Comparison of ENCODE assay signal across 15 cellular contexts in the genomic region with DNA sequence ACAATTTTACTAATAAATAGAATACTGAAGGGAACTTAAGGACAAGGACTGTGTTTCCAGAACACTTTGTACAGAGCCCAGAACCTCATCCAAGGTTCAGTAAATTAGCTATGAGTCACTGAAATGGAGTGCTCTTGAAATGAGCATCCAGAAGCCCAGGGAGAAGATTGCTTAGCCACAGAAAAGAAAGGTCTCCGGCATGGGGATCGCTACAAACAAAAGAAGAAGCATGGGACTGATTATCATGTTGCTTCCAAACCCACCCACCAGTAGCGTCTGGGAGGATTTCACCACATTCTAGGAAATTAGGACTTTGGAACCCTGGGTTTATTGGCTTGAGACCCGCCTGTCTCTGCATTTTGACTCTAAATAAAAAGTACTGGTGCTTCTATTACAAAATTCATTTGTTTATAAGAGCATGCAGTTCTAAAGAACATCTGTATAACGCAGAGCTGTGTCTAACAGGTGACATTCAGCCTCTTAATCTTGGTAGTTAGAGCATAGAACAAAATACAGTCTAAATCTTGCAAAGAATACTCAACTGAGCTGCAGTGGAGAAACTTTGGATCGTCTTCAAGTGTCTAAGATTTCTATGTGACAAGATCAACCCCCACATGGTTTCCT. TPM values are rescaled to one million over a fixed set of nuclear protein-coding genes. Genes with fewer than 3 reads are reported as not detected.
DNase-seq lines count a peak whose midpoint lies in the region; ATAC-seq and TF ChIP-seq lines count a peak whose summit lies in the region.
"Had no signal": no experiment of that assay in that cellular context is flagged by ENCODE, and none has a peak within 500 bp of the region (broad histone marks: within the 10 kb centered on the region; RNA-seq: fewer than 3 reads in every experiment).

No MANE protein-coding gene starts in this region.

- DNase-seq in DMS53 (lab: John Stamatoyannopoulos, UW) (peak; percentile 84), amniotic epithelial cell (ENCODE audit: low read depth) (peak; percentile 15), left ventricle myocardium superior (no peak), renal cortical epithelial cell (ENCODE audit: low read depth) (peak; percentile 86), colonic mucosa (no peak)
- no peak for DNase-seq in activated T-cell treated with anti-CD3 and anti-CD28 coated beads, Interleukin-2, amount 50 U/mL, for 24 hours
- DNase-seq: activated CD4-positive, alpha-beta T cell treated with anti-CD3 and anti-CD28 coated beads, Interleukin-2, amount 10 ng/mL, durations not matched to agents 24 days and 14 days; activated naive CD8-positive, alpha-beta T cell treated with anti-CD3 and anti-CD28 coated beads, Interleukin-2, amount 10 ng/mL, durations not matched to agents 7 days and 5 days; activated T-cell treated with anti-CD3 and anti-CD28 coated beads, Interleukin-2, amount 50 U/mL, for 1 hour; BE2C; H7; NCI-H510A; OCI-M1 had no signal

- H3K27me3 ChIP-seq in colonic mucosa: no peaks in the 10 kb centered on the region
- H3K27me3 ChIP-seq: BE2C had no signal

- ATAC-seq in left ventricle myocardium superior: peak; percentile 79
- ATAC-seq in GM21529 (IDR thresholded peaks at IDR 0.05; ENCODE audit: unreplicated experiment): no peak
- no peak for ATAC-seq in GM18511 (IDR thresholded peaks at IDR 0.05; ENCODE audit: unreplicated experiment)

- H3K27me3 Mint-ChIP-seq in activated T-cell treated with anti-CD3 and anti-CD28 coated beads, Interleukin-2, amount 50 U/mL, for 24 hours: no peaks in the 10 kb centered on the region

- H3K4me3 ChIP-seq in colonic mucosa: no peak overlapping the region

- H3K4me1 Mint-ChIP-seq in activated T-cell treated with anti-CD3 and anti-CD28 coated beads, Interleukin-2, amount 50 U/mL, for 24 hours (ENCODE audit: low read depth): peaks cover 7% of the 10 kb centered on the region

- no peak overlapping the region for H3K27ac ChIP-seq in colonic mucosa

- intact Hi-C loops in left ventricle myocardium superior (cut with micrococcal nuclease) (no loop called here), colonic mucosa (cut with DNase I) (no loop called here)

- no peak overlapping the region for H3K27ac Mint-ChIP-seq in activated T-cell treated with anti-CD3 and anti-CD28 coated beads, Interleukin-2, amount 50 U/mL, for 24 hours
- H3K27ac Mint-ChIP-seq: activated CD4-positive, alpha-beta T cell treated with anti-CD3 and anti-CD28 coated beads, Interleukin-2, amount 10 ng/mL, durations not matched to agents 24 days and 14 days; activated naive CD8-positive, alpha-beta T cell treated with anti-CD3 and anti-CD28 coated beads, Interleukin-2, amount 10 ng/mL, durations not matched to agents 7 days and 5 days had no signal

- no peaks in the 10 kb centered on the region for H3K9me3 Mint-ChIP-seq in activated T-cell treated with anti-CD3 and anti-CD28 coated beads, Interleukin-2, amount 50 U/mL, for 24 hours
- H3K9me3 Mint-ChIP-seq: activated naive CD8-positive, alpha-beta T cell treated with anti-CD3 and anti-CD28 coated beads, Interleukin-2, amount 10 ng/mL, durations not matched to agents 7 days and 5 days had no signal

- H3K9ac ChIP-seq in colonic mucosa (ENCODE audit: low read depth in 2 of 2, low read length in 2 of 2): no peak overlapping the region

- no peaks in the 10 kb centered on the region for H3K36me3 Mint-ChIP-seq in activated T-cell treated with anti-CD3 and anti-CD28 coated beads, Interleukin-2, amount 50 U/mL, for 24 hours (ENCODE audit: low read depth)
- H3K36me3 Mint-ChIP-seq: activated naive CD8-positive, alpha-beta T cell treated with anti-CD3 and anti-CD28 coated beads, Interleukin-2, amount 10 ng/mL, durations not matched to agents 7 days and 5 days had no signal

- H3K4me3 Mint-ChIP-seq in activated T-cell treated with anti-CD3 and anti-CD28 coated beads, Interleukin-2, amount 50 U/mL, for 24 hours: no peak overlapping the region
- H3K4me3 Mint-ChIP-seq: activated CD4-positive, alpha-beta T cell treated with anti-CD3 and anti-CD28 coated beads, Interleukin-2, amount 10 ng/mL, durations not matched to agents 24 days and 14 days; activated naive CD8-positive, alpha-beta T cell treated with anti-CD3 and anti-CD28 coated beads, Interleukin-2, amount 10 ng/mL, durations not matched to agents 7 days and 5 days had no signal

- TF ChIP-seq CTCF in colonic mucosa (IDR thresholded peaks at IDR 0.05): no peak

- no peaks in the 10 kb centered on the region for H3K4me1 ChIP-seq in colonic mucosa

- H3K36me3 ChIP-seq in colonic mucosa: no peaks in the 10 kb centered on the region
- H3K36me3 ChIP-seq: BE2C had no signal

- no peaks in the 10 kb centered on the region for H3K9me3 ChIP-seq in colonic mucosa
- H3K9me3 ChIP-seq: BE2C had no signal

RNA-seq across cellular contexts. Expression of a gene that starts 35.9 kb away (rescaled TPM):
- 5.7 TPM for total RNA-seq in left ventricle myocardium superior
- total RNA-seq in renal cortical epithelial cell: 3.6 and 26.0 TPM in 2 replicates
- 10 to 100 TPM; 14.7 to 21.2 TPM for total RNA-seq in colonic mucosa

Comparison
In these comparisons a context has a peak if more than half of its experiments do, and no peak if none do; other contexts are left out.
1. DNase-seq: peak in DMS53 (single experiment), amniotic epithelial cell (single experiment) and renal cortical epithelial cell (single experiment); none in left ventricle myocardium superior (single experiment), activated T-cell treated with anti-CD3 and anti-CD28 coated beads, Interleukin-2, amount 50 U/mL, for 24 hours (single experiment) and colonic mucosa (single experiment).